ENCODE assay signal across 6 cellular contexts in the genomic region with DNA sequence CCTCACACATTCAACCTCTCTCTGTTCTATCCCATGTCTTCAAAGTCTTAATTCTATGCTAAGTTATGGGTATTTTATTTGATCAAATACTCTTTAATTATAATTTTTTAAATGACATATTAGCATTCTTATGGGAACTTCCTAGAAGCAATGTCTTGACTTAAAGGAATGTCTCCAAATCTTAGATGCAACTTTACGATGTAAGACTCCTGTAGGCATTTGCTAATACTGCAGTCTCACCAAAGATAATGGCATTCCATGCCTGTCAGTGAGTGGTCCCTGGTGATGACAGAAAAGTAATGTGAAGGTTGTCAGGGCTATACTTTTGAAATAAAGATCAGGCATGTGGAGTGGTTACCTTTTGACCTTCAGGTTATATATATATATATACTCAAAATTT.
"Had no signal": no experiment of that assay in that cellular context is flagged by ENCODE, and none has a peak within 500 bp of the region (broad histone marks: within the 10 kb centered on the region; RNA-seq: fewer than 3 reads in every experiment).

No MANE protein-coding gene starts in this region.

- H3K4me3 ChIP-seq: K562 had no signal

- DNase-seq: GOT3, H7, HCEC 1CT, IMR-90, KG1 had no signal

- ATAC-seq: K562 had no signal
